In genomic region chr10:122044045-122044661, GRCh38 we compare ENCODE assay signal across 10 cellular contexts. TPM values are rescaled to one million over a fixed set of nuclear protein-coding genes. Genes with fewer than 3 reads are reported as not detected.
A peak's percentile ranks its signal among the peaks of the same experiment; 100 is the strongest.
DNase-seq lines count a peak whose midpoint lies in the region; ATAC-seq, FAIRE-seq and TF ChIP-seq lines count a peak whose summit lies in the region.
"Had no signal": no experiment of that assay in that cellular context is flagged by ENCODE, and none has a peak within 500 bp of the region (broad histone marks: within the 10 kb centered on the region; RNA-seq: fewer than 3 reads in every experiment).

No MANE protein-coding gene starts in this region.

- no peak for TF ChIP-seq CTCF in A549 (IDR thresholded peaks at IDR 0.05)
- TF ChIP-seq CTCF in testis (IDR thresholded peaks at IDR 0.05), result no peak

- peaks cover 23% of the 10 kb centered on the region for H3K4me1 ChIP-seq in A549
- H3K4me1 ChIP-seq in esophagus (ENCODE audit: control insufficient read depth in 2 of 2, insufficient read depth in 2 of 2, low read length in 1 of 2), result peaks cover 0 to 3% of the 10 kb centered on the region in 2 donors
- H3K4me1 ChIP-seq in muscle layer of duodenum (ENCODE audit: control insufficient read depth in 1 of 2, insufficient read depth in 2 of 2, low read length in 2 of 2), result peaks cover 0 to 20% of the 10 kb centered on the region in 2 donors
- peaks cover 3% of the 10 kb centered on the region for H3K4me1 ChIP-seq in testis
- H3K4me1 ChIP-seq: BE2C had no signal

- WGBS in A549 (ENCODE audit: missing lambda C conversion rate), result 77% methylated on average over 13 of the region's 13 CpGs
- 52 to 57% methylated on average over 13 of the region's 13 CpGs for WGBS in esophagus, 2 donors
- 64 to 68% methylated on average over 13 of the region's 13 CpGs for WGBS in testis, 2 donors

- CTCF ChIA-PET in A549 (lab: Yijun Ruan, JAX), result interaction anchor here (0.9 to 2.7 kb wide), 7 partner anchors 10 to 98 kb away, joined by 3 to 9 read pairs (median 4); no protein-coding TSS in a partner anchor

- intact Hi-C loops in testis (cut with DNase I; ENCODE audit: low total_unique reads), result no loop called here

- H3K4me2 ChIP-seq in A549, result peak overlapping the region; percentile 51

- H3K4me3 ChIP-seq in A549 (no peak overlapping the region), MG63 (no peak overlapping the region), esophagus (ENCODE audit: low read depth in 1 of 2, low read length in 2 of 2) (no peak overlapping the region), muscle layer of duodenum (ENCODE audit: low read depth in 1 of 2, low read length in 2 of 2) (peak overlapping the region; percentile 0 to 32), testis (no peak overlapping the region)
- H3K4me3 ChIP-seq: Peyer's patch had no signal

- TF ChIP-seq POLR2A in A549 (IDR thresholded peaks at IDR 0.05; ENCODE audit: low read length) (no peak), testis (IDR thresholded peaks at IDR 0.05) (no peak)

- no peaks in the 10 kb centered on the region for H3K27me3 ChIP-seq in MG63
- H3K27me3 ChIP-seq in esophagus (ENCODE audit: control insufficient read depth in 1 of 2, insufficient read depth in 2 of 2, low read length in 2 of 2), result no peaks in the 10 kb centered on the region
- H3K27me3 ChIP-seq in muscle layer of duodenum (ENCODE audit: low read depth, low read length), result no peaks in the 10 kb centered on the region
- H3K27me3 ChIP-seq in testis, result no peaks in the 10 kb centered on the region
- H3K27me3 ChIP-seq: BE2C, Peyer's patch had no signal

- H3K9me3 ChIP-seq in A549 (no peaks in the 10 kb centered on the region), MG63 (no peaks in the 10 kb centered on the region), esophagus (ENCODE audit: control insufficient read depth in 2 of 2, insufficient read depth in 1 of 2, low read depth in 1 of 2, low read length in 1 of 2) (no peaks in the 10 kb centered on the region), muscle layer of duodenum (ENCODE audit: control insufficient read depth in 1 of 2, low read length in 2 of 2) (no peaks in the 10 kb centered on the region), testis (no peaks in the 10 kb centered on the region)
- H3K9me3 ChIP-seq: BE2C, Peyer's patch had no signal

- FAIRE-seq in A549 (lab: Jason Lieb, UNC), result no peak

- ATAC-seq in A549 (peak in 1 of 2 experiments; percentile 53; a peak in 3 of 6 replicates), HG02840 (IDR thresholded peaks at IDR 0.05; ENCODE audit: low FRiP score, unreplicated experiment) (no peak)

- TF ChIP-seq EP300 in A549 (IDR thresholded peaks at IDR 0.05), result no peak

- POLR2A ChIA-PET in A549 (lab: Yijun Ruan, JAX), result no interaction called here

- no peak for TF ChIP-seq RAD21 in A549 (conservative IDR thresholded peaks at IDR 0.05 in 1 of 2, IDR thresholded peaks at IDR 0.05 in 1 of 2)

- peak overlapping the region; percentile 34 to 49; a peak in 4 of 6 replicates for H3K27ac ChIP-seq in A549
- peak overlapping the region; percentile 3 to 73 for H3K27ac ChIP-seq in esophagus (ENCODE audit: low read depth in 2 of 2, low read length in 1 of 2)
- peak overlapping the region; percentile 68 for H3K27ac ChIP-seq in muscle layer of duodenum (ENCODE audit: low read length)
- no peak overlapping the region for H3K27ac ChIP-seq in testis

- DNase-seq in A549 (ENCODE audit: low read depth in 1 of 2, low spot score in 1 of 2) (no peak), MG63 (peak; percentile 30), testis (no peak)
- DNase-seq in stimulated activated CD4-positive, alpha-beta T cell treated with anti-CD3 and anti-CD28 coated beads, Interleukin-15, amount 100 ng/mL, for 24 hours, result no peak
- no peak for DNase-seq in stimulated activated CD4-positive, alpha-beta T cell treated with anti-CD3 and anti-CD28 coated beads, Interleukin-12 subunit alpha, Interleukin-12 subunit beta, amount 100 ng/mL, for 4 hours
- DNase-seq: BE2C had no signal

- H3K36me3 ChIP-seq in MG63, result no peaks in the 10 kb centered on the region
- H3K36me3 ChIP-seq in esophagus (ENCODE audit: control insufficient read depth in 2 of 2, insufficient read depth in 2 of 2, low read length in 1 of 2), result no peaks in the 10 kb centered on the region
- H3K36me3 ChIP-seq in muscle layer of duodenum (ENCODE audit: control insufficient read depth in 1 of 2, insufficient read depth in 2 of 2, low read length in 2 of 2), result no peaks in the 10 kb centered on the region
- no peaks in the 10 kb centered on the region for H3K36me3 ChIP-seq in testis (ENCODE audit: low read depth, missing control alignments)
- H3K36me3 ChIP-seq: BE2C, Peyer's patch had no signal

TF ChIP-seq in A549, 52 proteins besides CTCF, POLR2A, EP300 and RAD21:
- TF ChIP-seq SMC3 (IDR thresholded peaks at IDR 0.05) (no peak), KDM1A (IDR thresholded peaks at IDR 0.05; ENCODE audit: low read depth) (no peak), RNF2 (IDR thresholded peaks at IDR 0.05; ENCODE audit: borderline replicate concordance, low read depth) (no peak), CBX2 (IDR thresholded peaks at IDR 0.05; ENCODE audit: borderline replicate concordance, low read depth) (no peak), MAX (IDR thresholded peaks at IDR 0.05) (no peak), PBX3 (IDR thresholded peaks at IDR 0.05) (no peak), TFCP2L1 (CRISPR knock-in tag; IDR thresholded peaks at IDR 0.05) (no peak), ZNF302 (CRISPR knock-in tag; IDR thresholded peaks at IDR 0.05) (no peak), CHD4 (IDR thresholded peaks at IDR 0.05; ENCODE audit: borderline replicate concordance) (no peak)

RNA-seq across cellular contexts. Expression of gene TACC2, which starts 55.2 kb away (rescaled TPM):
- polyA plus RNA-seq in A549 (2011; rRNA removed) (128 and 170 TPM in 2 replicates), A549 (2017; fragmentation: RNase III; extraction: RNeasy Plus Mini Kit Qiagen cat#74134 plus additional on column Dnase treatment) (66.2 to 83.3 TPM (median 81.8 TPM) in 3 replicates), esophagus (10 to 100 TPM; 47.8 to 51.8 TPM), testis (ENCODE audit: insufficient read depth, low read depth, low replicate concordance) (18.0 TPM)
- polyA plus RNA-seq in A549 (2012; cell fraction: cytosol; rRNA removed), result 61.6 and 75.3 TPM in 2 replicates
- polyA plus RNA-seq in A549 (2012; cell fraction: nucleus; rRNA removed), result 84.2 and 116 TPM in 2 replicates
- 89.1 and 99.2 TPM in 2 replicates for polyA minus RNA-seq in A549 (2011; rRNA and poly(A)+ RNA removed)
- 7.3 and 7.4 TPM in 2 replicates for total RNA-seq in MG63 (2014; rRNA removed; shearing (Covaris generic); ENCODE audit: low replicate concordance)
- 10 to 100 TPM; 21.3 to 24.2 TPM for total RNA-seq in testis

Comparison
In these comparisons a context has a peak if more than half of its experiments do, and no peak if none do; other contexts are left out.
1. H3K27ac ChIP-seq: peak in A549 (2 of 2), esophagus (2 of 2) and muscle layer of duodenum (single experiment); none in testis (0 of 2).
2. H3K4me3 ChIP-seq: peak in muscle layer of duodenum (2 of 2); none in A549 (single experiment), MG63 (single experiment), esophagus (0 of 2) and testis (0 of 2).